Comparison of ENCODE assay signal across 14 cellular contexts in genomic region chr6:154515808-154516207, GRCh38. TPM values are rescaled to one million over a fixed set of nuclear protein-coding genes. Genes with fewer than 3 reads are reported as not detected.
DNase-seq lines count a peak whose midpoint lies in the region; ATAC-seq and TF ChIP-seq lines count a peak whose summit lies in the region.
"Had no signal": no experiment of that assay in that cellular context is flagged by ENCODE, and none has a peak within 500 bp of the region (broad histone marks: within the 10 kb centered on the region; RNA-seq: fewer than 3 reads in every experiment).

No MANE protein-coding gene starts in this region.

- no peaks in the 10 kb centered on the region for H3K9me3 ChIP-seq in upper lobe of left lung
- H3K9me3 ChIP-seq in H9 (ENCODE audit: control insufficient read depth, low read depth, low read length), result no peaks in the 10 kb centered on the region

- TF ChIP-seq CTCF in nephron (IDR thresholded peaks at IDR 0.05; ENCODE audit: unreplicated experiment in 3 of 3) (no peak), upper lobe of left lung (IDR thresholded peaks at IDR 0.05) (no peak), H9 (conservative IDR thresholded peaks at IDR 0.05) (no peak)

- H3K4me3 Mint-ChIP-seq in nephron (peak overlapping the region in 2 of 3 experiments; percentile 58 to 74), H9 (no peak overlapping the region)

- no peak overlapping the region for H3K4me2 ChIP-seq in H9 (ENCODE audit: insufficient read depth, insufficient read length, low read length)

- H3K18ac ChIP-seq in H9 (ENCODE audit: insufficient read length, low read depth, low read length), result no peak overlapping the region

- H4K20me1 ChIP-seq in H9 (ENCODE audit: control insufficient read depth, insufficient read depth, insufficient read length), result no peaks in the 10 kb centered on the region

- no peak overlapping the region for H2BK12ac ChIP-seq in H9 (ENCODE audit: insufficient read length, low read depth, low read length)

- H3K27me3 Mint-ChIP-seq in nephron (ENCODE audit: low read depth) (no peaks in the 10 kb centered on the region), H9 (ENCODE audit: low read depth) (peaks cover 13% of the 10 kb centered on the region)

- H3K23ac ChIP-seq in H9 (ENCODE audit: insufficient read length, low read depth, low read length), result no peak overlapping the region

- TF ChIP-seq POLR2A in upper lobe of left lung (IDR thresholded peaks at IDR 0.05), result no peak

- H2BK20ac ChIP-seq in H9 (ENCODE audit: low read depth, low read length, poor library complexity, severe bottlenecking), result no peak overlapping the region

- no peak for ATAC-seq in upper lobe of left lung (ENCODE audit: low FRiP score in 2 of 2)
- no peak for ATAC-seq in GM21529 (IDR thresholded peaks at IDR 0.05; ENCODE audit: unreplicated experiment)

- H4K5ac ChIP-seq in H9 (ENCODE audit: insufficient read length, low read depth, low read length), result no peak overlapping the region

- H3K4ac ChIP-seq in H9 (ENCODE audit: low read depth, low read length), result no peak overlapping the region

- no peak overlapping the region for H3K9ac ChIP-seq in H9 (ENCODE audit: extremely low read depth, insufficient read length, low read length)
- H3K9ac ChIP-seq: parathyroid adenoma had no signal

- H3K4me3 ChIP-seq in upper lobe of left lung, result peak overlapping the region in 3 of 4 donors; percentile 6 to 26 (median 24)

- no peak overlapping the region for H2BK5ac ChIP-seq in H9 (ENCODE audit: insufficient read length, low read length)

- H2BK15ac ChIP-seq in H9 (ENCODE audit: low read depth, low read length), result no peak overlapping the region

- no peaks in the 10 kb centered on the region for H3K79me1 ChIP-seq in H9 (ENCODE audit: insufficient read depth, low read depth, low read length, poor library complexity, severe bottlenecking)

- H3K79me2 ChIP-seq in H9 (ENCODE audit: insufficient read depth, low read length), result no peaks in the 10 kb centered on the region
- H3K79me2 ChIP-seq: parathyroid adenoma had no signal

- no peak overlapping the region for H2BK120ac ChIP-seq in H9 (ENCODE audit: low read depth, low read length, poor library complexity, severe bottlenecking)

- H3K27ac Mint-ChIP-seq in nephron (peak overlapping the region; percentile 70 to 89 (median 89)), H9 (no peak overlapping the region)

- TF ChIP-seq EP300 in upper lobe of left lung (IDR thresholded peaks at IDR 0.05), result no peak

- H3K27me3 ChIP-seq in upper lobe of left lung (no peaks in the 10 kb centered on the region), H9 (ENCODE audit: insufficient read depth, low read length) (no peaks in the 10 kb centered on the region)

- no peak overlapping the region for H3T11ph ChIP-seq in H9 (ENCODE audit: low read length)

- H3K9me3 Mint-ChIP-seq in nephron (no peaks in the 10 kb centered on the region), H9 (no peaks in the 10 kb centered on the region)

- no peak overlapping the region for H2AK5ac ChIP-seq in H9 (ENCODE audit: insufficient read length, low read length)

- no peak overlapping the region for H3K14ac ChIP-seq in H9 (ENCODE audit: insufficient read depth, low read length)

- peaks cover 61% of the 10 kb centered on the region for H3K4me1 Mint-ChIP-seq in nephron
- peaks cover 30 to 40% of the 10 kb centered on the region in 2 experiments for H3K4me1 Mint-ChIP-seq in H9

- no peak overlapping the region for H4K91ac ChIP-seq in H9 (ENCODE audit: insufficient read length, low read depth, low read length)

- H3K36me3 ChIP-seq in upper lobe of left lung, result no peaks in the 10 kb centered on the region

- H2AFZ ChIP-seq in H9 (ENCODE audit: low read length), result no peak overlapping the region
- H2AFZ ChIP-seq: parathyroid adenoma had no signal

- H3K23me2 ChIP-seq in H9 (ENCODE audit: insufficient read length, low read depth, low read length, poor library complexity, severe bottlenecking), result no peaks in the 10 kb centered on the region

- peak overlapping the region; percentile 13 to 56 (median 34) for H3K27ac ChIP-seq in upper lobe of left lung
- H3K27ac ChIP-seq in H9 (ENCODE audit: insufficient read length, low read depth, low read length), result no peak overlapping the region
- H3K27ac ChIP-seq: 22Rv1, parathyroid adenoma had no signal

- no peaks in the 10 kb centered on the region for H3K36me3 Mint-ChIP-seq in nephron (ENCODE audit: low read depth)
- no peaks in the 10 kb centered on the region for H3K36me3 Mint-ChIP-seq in H9 (ENCODE audit: insufficient read depth in 1 of 3, low read depth in 3 of 3)

- peak; percentile 19 for DNase-seq in DMS53 (lab: John Stamatoyannopoulos, UW)
- no peak for DNase-seq in DMS53 treated with DMSO at 0.1 percent for 48 hours (lab: John Stamatoyannopoulos, UW; ENCODE audit: unreplicated experiment)
- peak; percentile 15 for DNase-seq in fibroblast of gingiva (ENCODE audit: low read depth)
- DNase-seq in upper lobe of left lung, result no peak
- no peak for DNase-seq in H9
- no peak for DNase-seq in DMS153 (lab: John Stamatoyannopoulos, UW)
- DNase-seq: activated effector memory CD4-positive, alpha-beta T cell treated with anti-CD3 and anti-CD28 coated beads, Interleukin-2, amount 50 U/mL, for 16 hours; NCI-H1105; NCI-H2227 treated with DMSO at 0.1 percent for 48 hours; stimulated activated CD4-positive, alpha-beta T cell treated with anti-CD3 and anti-CD28 coated beads, Interleukin-2, amount 100 ng/mL, for 24 hours had no signal

- 34 to 53% methylated on average over 6 of the region's 6 CpGs for WGBS in upper lobe of left lung, 2 donors
- no CpG with 5 or more reads among the region's 6 CpGs for WGBS in H9 (ENCODE audit: extremely low coverage, insufficient read length, low lambda C conversion rate)

- H3K56ac ChIP-seq in H9 (ENCODE audit: insufficient read length, low read depth, low read length), result no peak overlapping the region

- peaks cover 5 to 22% (median 11%) of the 10 kb centered on the region in 4 donors for H3K4me1 ChIP-seq in upper lobe of left lung
- H3K4me1 ChIP-seq in H9 (ENCODE audit: insufficient read depth, low read length), result peaks cover 2% of the 10 kb centered on the region; the same call in 1 of the 2 replicates
- H3K4me1 ChIP-seq: parathyroid adenoma had no signal

- no peak overlapping the region for H4K8ac ChIP-seq in H9 (replicated peaks; ENCODE audit: insufficient read length, low read depth, low read length)

RNA-seq across cellular contexts. Expression of gene CNKSR3, which starts 5.3 kb away (rescaled TPM):
- 10 to 100 TPM in 2 of 6 donors, 1 to 10 TPM in 4; 2.1 to 14.3 (median 7.5) TPM for total RNA-seq in upper lobe of left lung
- 5.6 and 6.4 TPM in 2 replicates for total RNA-seq in H9 (2021)

Comparison
In these comparisons a context has a peak if more than half of its experiments do, and no peak if none do; other contexts are left out.
1. DNase-seq: peak in DMS53 (single experiment) and fibroblast of gingiva (single experiment); none in DMS53 treated with DMSO at 0.1 percent for 48 hours (single experiment), upper lobe of left lung (0 of 2), H9 (single experiment) and DMS153 (single experiment).
2. H3K27ac Mint-ChIP-seq: peak in nephron (3 of 3); none in H9 (0 of 3).
3. H3K4me3 Mint-ChIP-seq: peak in nephron (2 of 3); none in H9 (0 of 2).